In the genomic region with DNA sequence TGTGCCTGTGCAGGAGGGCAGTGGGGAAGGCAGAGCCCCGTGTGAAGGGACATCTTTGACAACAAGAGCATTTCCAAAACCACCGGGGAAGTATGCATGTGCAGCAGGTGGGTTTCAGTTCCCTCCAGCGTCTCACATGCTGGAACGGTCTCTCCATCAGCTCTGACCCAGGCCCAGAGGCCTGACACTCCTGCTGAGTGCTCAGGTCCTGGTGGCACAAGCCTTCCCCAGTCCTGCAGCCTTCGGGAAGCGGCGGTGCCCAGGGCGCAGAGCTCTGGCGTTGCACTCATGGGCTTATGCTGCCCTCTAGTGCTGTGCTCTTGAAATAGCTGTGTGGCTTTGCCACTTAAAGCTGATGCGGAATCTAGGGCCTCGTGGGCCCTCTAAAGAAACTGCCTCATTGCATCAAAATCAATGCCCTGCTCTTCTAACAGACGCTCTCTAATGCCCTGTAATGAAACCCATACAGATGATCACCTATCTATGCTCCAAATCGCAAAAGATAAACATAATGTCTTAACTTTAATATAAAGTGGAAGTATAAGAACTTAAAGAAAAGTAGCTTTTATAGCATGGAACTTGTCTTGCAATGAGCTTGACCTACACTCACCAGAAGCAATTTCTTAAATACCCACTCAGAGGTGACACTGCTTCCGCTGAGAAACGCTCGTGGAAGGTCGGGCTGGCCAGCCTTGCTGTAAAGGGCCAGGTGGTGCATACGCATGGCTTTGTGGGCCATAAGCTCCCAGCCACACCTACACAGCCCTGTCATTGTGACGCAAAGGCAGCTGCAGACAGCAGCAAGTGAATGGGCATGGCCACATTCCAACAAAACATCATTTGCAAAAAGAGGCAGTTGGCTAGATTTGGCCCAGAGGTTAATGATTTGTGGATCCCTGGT, we compare ENCODE assay signal across 8 cellular contexts. TPM values are rescaled to one million over a fixed set of nuclear protein-coding genes. Genes with fewer than 3 reads are reported as not detected.
DNase-seq lines count a peak whose midpoint lies in the region; ATAC-seq, FAIRE-seq and TF ChIP-seq lines count a peak whose summit lies in the region.

No MANE protein-coding gene starts in this region.

- no peak overlapping the region for H2AFZ ChIP-seq in endothelial cell of umbilical vein (ENCODE audit: low read depth, low read length)

- peak overlapping the region; percentile 36 to 85 (median 72) for H3K4me2 ChIP-seq in BLaER1 treated with 17β-estradiol and CSF1 and Interleukin-3, amounts not matched to agents 10 nM and 100 nM
- no peak overlapping the region for H3K4me2 ChIP-seq in endothelial cell of umbilical vein (ENCODE audit: insufficient read depth, low read length)

- TF ChIP-seq CTCF in endothelial cell of umbilical vein (IDR thresholded peaks at IDR 0.05; ENCODE audit: extremely low read depth in 1 of 2, insufficient read depth in 1 of 2, low read depth in 1 of 2, low read length in 2 of 2), result peak; percentile 71 to 83

- CTCF ChIA-PET in activated CD4-positive, alpha-beta memory T cell treated with anti-CD3 and anti-CD28 coated beads, Interleukin-2, amount 10 ng/mL, durations not matched to agents 7 days and 5 days (lab: Charles Lee), result interaction anchor here (0.6 to 2.9 kb wide), 15 partner anchors 11 to 368 kb away, joined by 3 to 28 read pairs (median 3); no protein-coding TSS in a partner anchor
- CTCF ChIA-PET in endothelial cell of umbilical vein (lab: Charles Lee), result interaction anchor here (0.6 to 3.6 kb wide), 30 partner anchors 8 to 1986 kb away, joined by 3 to 67 read pairs (median 4); no protein-coding TSS in a partner anchor

- H3K27me3 ChIP-seq in BLaER1 treated with 17β-estradiol and CSF1 and Interleukin-3, amounts not matched to agents 10 nM and 100 nM, result no peaks in the 10 kb centered on the region
- no peaks in the 10 kb centered on the region for H3K27me3 ChIP-seq in endothelial cell of umbilical vein (ENCODE audit: control insufficient read depth in 2 of 2, insufficient read depth in 2 of 2, low read length in 2 of 2)

- peak overlapping the region in 4 of 11 experiments; percentile 5 to 41 (median 22); a peak in 2 of 22 replicates for H3K9ac ChIP-seq in BLaER1 treated with 17β-estradiol and CSF1 and Interleukin-3, amounts not matched to agents 10 nM and 100 nM
- H3K9ac ChIP-seq in endothelial cell of umbilical vein (replicated peaks; ENCODE audit: extremely low read depth, insufficient read depth, low read length), result no peak overlapping the region

- no peaks in the 10 kb centered on the region for H3K4me1 Mint-ChIP-seq in activated CD4-positive, alpha-beta memory T cell treated with anti-CD3 and anti-CD28 coated beads, Interleukin-2, amount 10 ng/mL, durations not matched to agents 7 days and 5 days

- H4K20me1 ChIP-seq in BLaER1 treated with 17β-estradiol and CSF1 and Interleukin-3, amounts not matched to agents 10 nM and 100 nM, result no peaks in the 10 kb centered on the region
- no peaks in the 10 kb centered on the region for H4K20me1 ChIP-seq in endothelial cell of umbilical vein (replicated peaks; ENCODE audit: control insufficient read depth, extremely low read depth, insufficient read depth, low read length)

- ATAC-seq in GM19043 (IDR thresholded peaks at IDR 0.05; ENCODE audit: low read depth, unreplicated experiment), result peak; percentile 76
- peak; percentile 53 for ATAC-seq in HG03159 (IDR thresholded peaks at IDR 0.05; ENCODE audit: unreplicated experiment)

- POLR2A ChIA-PET in activated CD4-positive, alpha-beta memory T cell treated with anti-CD3 and anti-CD28 coated beads, Interleukin-2, amount 10 ng/mL, durations not matched to agents 7 days and 5 days (lab: Charles Lee), result no interaction called here
- POLR2A ChIA-PET in endothelial cell of umbilical vein (lab: Charles Lee), result no interaction called here

- no peak overlapping the region for H3K27ac Mint-ChIP-seq in activated CD4-positive, alpha-beta memory T cell treated with anti-CD3 and anti-CD28 coated beads, Interleukin-2, amount 10 ng/mL, durations not matched to agents 7 days and 5 days

- dilution Hi-C loops in endothelial cell of umbilical vein (cut with MboI; ENCODE audit: extremely low pct_ligation_motif_present, low sequenced_read_pairs), result no loop called here

- no peak overlapping the region for H3K4me3 ChIP-seq in BLaER1 treated with 17β-estradiol and CSF1 and Interleukin-3, amounts not matched to agents 10 nM and 100 nM
- no peak overlapping the region for H3K4me3 ChIP-seq in endothelial cell of umbilical vein (replicated peaks in 1 of 3; ENCODE audit: insufficient read depth in 1 of 3, low read depth in 1 of 3, low read length in 3 of 3)

- TF ChIP-seq POLR2A in endothelial cell of umbilical vein (IDR thresholded peaks at IDR 0.05; ENCODE audit: low read depth, low read length), result no peak

- no peaks in the 10 kb centered on the region for H3K9me1 ChIP-seq in endothelial cell of umbilical vein (replicated peaks; ENCODE audit: control insufficient read depth, extremely low read depth, insufficient read depth, low read length)

- peak overlapping the region in 5 of 11 experiments; percentile 19 to 52 (median 24); a peak in 7 of 22 replicates for H3K27ac ChIP-seq in BLaER1 treated with 17β-estradiol and CSF1 and Interleukin-3, amounts not matched to agents 10 nM and 100 nM
- H3K27ac ChIP-seq in endothelial cell of umbilical vein (ENCODE audit: insufficient read depth, low read depth, low read length), result no peak overlapping the region

- H3K36me3 ChIP-seq in BLaER1 treated with 17β-estradiol and CSF1 and Interleukin-3, amounts not matched to agents 10 nM and 100 nM, result no peaks in the 10 kb centered on the region
- no peaks in the 10 kb centered on the region for H3K36me3 ChIP-seq in endothelial cell of umbilical vein (ENCODE audit: control insufficient read depth in 2 of 2, extremely low read depth in 1 of 2, insufficient read depth in 2 of 2, low read length in 2 of 2)

- BruUV-seq in endothelial cell of umbilical vein (replicated peaks; lab: Mats Ljungman, UMichigan), result no TSS peak

- peaks cover 20 to 44% (median 33%) of the 10 kb centered on the region in 10 experiments for H3K4me1 ChIP-seq in BLaER1 treated with 17β-estradiol and CSF1 and Interleukin-3, amounts not matched to agents 10 nM and 100 nM
- H3K4me1 ChIP-seq in endothelial cell of umbilical vein (ENCODE audit: control insufficient read depth, extremely low read depth, insufficient read depth, low read length), result no peaks in the 10 kb centered on the region

- H3K79me2 ChIP-seq in endothelial cell of umbilical vein (ENCODE audit: control insufficient read depth, insufficient read depth, low read length), result no peaks in the 10 kb centered on the region

- H3K36me3 Mint-ChIP-seq in activated CD4-positive, alpha-beta memory T cell treated with anti-CD3 and anti-CD28 coated beads, Interleukin-2, amount 10 ng/mL, durations not matched to agents 7 days and 5 days (ENCODE audit: low read depth), result no peaks in the 10 kb centered on the region

- intact Hi-C loops in endothelial cell of umbilical vein (cut with micrococcal nuclease), result loop anchor here (1.0 to 10.0 kb wide), 6 partner anchors 138 to 609 kb away; no protein-coding TSS in a partner anchor

- H3K27me3 Mint-ChIP-seq in activated CD4-positive, alpha-beta memory T cell treated with anti-CD3 and anti-CD28 coated beads, Interleukin-2, amount 10 ng/mL, durations not matched to agents 7 days and 5 days, result no peaks in the 10 kb centered on the region

- no peaks in the 10 kb centered on the region for H3K9me3 Mint-ChIP-seq in activated CD4-positive, alpha-beta memory T cell treated with anti-CD3 and anti-CD28 coated beads, Interleukin-2, amount 10 ng/mL, durations not matched to agents 7 days and 5 days

- H3K9me3 ChIP-seq in BLaER1 treated with 17β-estradiol and CSF1 and Interleukin-3, amounts not matched to agents 10 nM and 100 nM (replicated peaks in 1 of 11), result no peaks in the 10 kb centered on the region
- H3K9me3 ChIP-seq in endothelial cell of umbilical vein (replicated peaks; ENCODE audit: control insufficient read depth, insufficient read depth, low read length), result no peaks in the 10 kb centered on the region

- FAIRE-seq in endothelial cell of umbilical vein (lab: Jason Lieb, UNC), result peak; percentile 61

- no peak overlapping the region for H3K4me3 Mint-ChIP-seq in activated CD4-positive, alpha-beta memory T cell treated with anti-CD3 and anti-CD28 coated beads, Interleukin-2, amount 10 ng/mL, durations not matched to agents 7 days and 5 days

- DNase-seq in NCI-H526 treated with DMSO at 0.1 percent for 48 hours (lab: John Stamatoyannopoulos, UW) (peak; percentile 8), endothelial cell of umbilical vein (ENCODE audit: low read depth, low spot score) (peak; percentile 63), middle frontal gyrus (ENCODE audit: extremely low spot score, low spot score) (peak; percentile 50)
- DNase-seq in activated CD4-positive, alpha-beta memory T cell treated with anti-CD3 and anti-CD28 coated beads, Interleukin-2, amount 10 ng/mL, durations not matched to agents 7 days and 5 days, result peak; percentile 45
- DNase-seq in stimulated activated naive CD4-positive, alpha-beta T cell (lab: John Stamatoyannopoulos, UW), result peak in 5 of 6 experiments; percentile 2 to 52 (median 26)

TF ChIP-seq in endothelial cell of umbilical vein, 7 proteins besides CTCF, POLR2A, EP300 and RAD21 (continues in another document):
- TF ChIP-seq MYC (IDR thresholded peaks at IDR 0.05; ENCODE audit: low read depth, low read length), result no peak

RNA-seq across cellular contexts. Expression of a gene that starts 38.6 kb away (rescaled TPM):
- not detected for total RNA-seq in activated CD4-positive, alpha-beta memory T cell treated with anti-CD3 and anti-CD28 coated beads, Interleukin-2, amount 10 ng/mL, durations not matched to agents 7 days and 5 days
- not detected in 2 replicates for total RNA-seq in endothelial cell of umbilical vein
- 0.07 and 0.14 TPM in 2 replicates for polyA plus RNA-seq in endothelial cell of umbilical vein
- polyA plus RNA-seq in endothelial cell of umbilical vein (2011; cell fraction: cytosol; rRNA removed), result 0.09 and 0.18 TPM in 2 replicates
- not detected in 2 replicates for polyA plus RNA-seq in endothelial cell of umbilical vein (2011; cell fraction: nucleus; rRNA removed)
- not detected in 2 replicates for polyA plus RNA-seq in endothelial cell of umbilical vein (2012)
- 0.28 TPM in 1 of 2 replicates, not detected in the other for polyA minus RNA-seq in endothelial cell of umbilical vein
- polyA minus RNA-seq in endothelial cell of umbilical vein (2011; cell fraction: cytosol; rRNA and poly(A)+ RNA removed), result not detected
- not detected in 2 replicates for polyA minus RNA-seq in endothelial cell of umbilical vein (2011; cell fraction: nucleus; rRNA and poly(A)+ RNA removed)

RNA-seq across cellular contexts. Expression of a gene that starts 52.8 kb away (rescaled TPM):
- total RNA-seq in activated CD4-positive, alpha-beta memory T cell treated with anti-CD3 and anti-CD28 coated beads, Interleukin-2, amount 10 ng/mL, durations not matched to agents 7 days and 5 days, result 10 to 100 TPM; 29.2 to 30.6 TPM
- total RNA-seq in endothelial cell of umbilical vein, result 114 and 116 TPM in 2 replicates
- polyA plus RNA-seq in endothelial cell of umbilical vein, result 36.8 and 37.3 TPM in 2 replicates
- polyA plus RNA-seq in endothelial cell of umbilical vein (2011; cell fraction: cytosol; rRNA removed), result 29.1 and 31.2 TPM in 2 replicates
- 169 and 197 TPM in 2 replicates for polyA plus RNA-seq in endothelial cell of umbilical vein (2011; cell fraction: nucleus; rRNA removed)
- polyA plus RNA-seq in endothelial cell of umbilical vein (2012), result 50.3 and 82.0 TPM in 2 replicates
- polyA minus RNA-seq in endothelial cell of umbilical vein, result 81.1 and 94.2 TPM in 2 replicates
- 3.1 TPM for polyA minus RNA-seq in endothelial cell of umbilical vein (2011; cell fraction: cytosol; rRNA and poly(A)+ RNA removed)
- 116 and 126 TPM in 2 replicates for polyA minus RNA-seq in endothelial cell of umbilical vein (2011; cell fraction: nucleus; rRNA and poly(A)+ RNA removed)

Comparison
In these comparisons a context has a peak if more than half of its experiments do, and no peak if none do; other contexts are left out.
1. DNase-seq: peak in every context shown above with its lines; median percentile 63 in endothelial cell of umbilical vein; 50 in middle frontal gyrus; 45 in activated CD4-positive, alpha-beta memory T cell treated with anti-CD3 and anti-CD28 coated beads, Interleukin-2, amount 10 ng/mL, durations not matched to agents 7 days and 5 days; 26 in stimulated activated naive CD4-positive, alpha-beta T cell; 8 in NCI-H526 treated with DMSO at 0.1 percent for 48 hours.